ENCODE assay signal across 22 cellular contexts in the genomic region with DNA sequence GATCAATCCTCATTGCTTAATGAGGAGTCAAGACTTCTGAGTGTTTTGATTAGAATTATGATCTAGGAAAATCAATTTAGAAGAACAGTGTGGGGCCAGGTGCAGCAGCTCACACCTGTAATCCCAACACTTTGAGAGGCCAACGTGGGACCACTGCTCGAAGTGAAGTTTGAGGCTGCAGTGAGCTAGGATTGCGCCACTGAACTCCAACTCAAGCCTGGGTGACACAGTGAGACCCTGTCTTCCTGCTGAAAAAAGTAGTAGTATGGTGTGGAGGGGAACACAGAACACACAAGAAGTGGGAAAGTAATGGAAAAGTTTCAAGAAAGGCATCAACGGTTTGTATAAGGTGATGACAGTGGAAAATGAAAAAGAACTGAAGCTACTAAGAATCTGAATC.
"Had no signal": no experiment of that assay in that cellular context is flagged by ENCODE, and none has a peak within 500 bp of the region (broad histone marks: within the 10 kb centered on the region; RNA-seq: fewer than 3 reads in every experiment).

No MANE protein-coding gene starts in this region.

- H3K27ac Mint-ChIP-seq: stimulated activated memory B cell treated with anti-CD40 and anti-IgM and Interleukin-4, amounts not matched to agents 10 μg/mL and 1 μg/mL and 100 μg/mL, for 72 hours; stimulated activated naive CD8-positive, alpha-beta T cell treated with anti-CD3 and anti-CD28 coated beads, Interleukin-15, amount 100 ng/mL, for 72 hours had no signal

- H3K27ac ChIP-seq: spleen, testis, tibial nerve had no signal

- H3K9me3 Mint-ChIP-seq: naive thymus-derived CD4-positive, alpha-beta T cell; stimulated activated memory B cell treated with anti-CD40 and anti-IgM and Interleukin-4, amounts not matched to agents 10 μg/mL and 1 μg/mL and 100 μg/mL, for 72 hours; stimulated activated naive CD8-positive, alpha-beta T cell treated with anti-CD3 and anti-CD28 coated beads, Interleukin-15, amount 100 ng/mL, for 72 hours had no signal

- H3K27me3 ChIP-seq: heart left ventricle, spleen, testis, tibial nerve had no signal

- H3K36me3 ChIP-seq: tibial nerve had no signal

- H3K9me3 ChIP-seq: heart left ventricle, spleen, testis, tibial nerve had no signal

- H3K4me3 ChIP-seq: heart left ventricle, lung, spleen, testis, tibial nerve had no signal

- H3K4me1 ChIP-seq: testis had no signal

- H3K27me3 Mint-ChIP-seq: naive thymus-derived CD4-positive, alpha-beta T cell; stimulated activated memory B cell treated with anti-CD40 and anti-IgM and Interleukin-4, amounts not matched to agents 10 μg/mL and 1 μg/mL and 100 μg/mL, for 72 hours; stimulated activated naive CD8-positive, alpha-beta T cell treated with anti-CD3 and anti-CD28 coated beads, Interleukin-15, amount 100 ng/mL, for 72 hours had no signal

- H3K4me3 Mint-ChIP-seq: stimulated activated memory B cell treated with anti-CD40 and anti-IgM and Interleukin-4, amounts not matched to agents 10 μg/mL and 1 μg/mL and 100 μg/mL, for 72 hours; stimulated activated naive CD8-positive, alpha-beta T cell treated with anti-CD3 and anti-CD28 coated beads, Interleukin-15, amount 100 ng/mL, for 72 hours had no signal

- FAIRE-seq: colon, endothelial cell of umbilical vein had no signal

- DNase-seq: dermis blood vessel endothelial cell; erythroblast; foreskin melanocyte; heart left ventricle; hippocampal formation; left colon; left ventricle myocardium superior; mesendoderm; naive thymus-derived CD4-positive, alpha-beta T cell; posterior cingulate gyrus; retina; spleen; stimulated activated CD4-positive, alpha-beta T cell treated with anti-CD3 and anti-CD28 coated beads, Interleukin-15, amount 100 ng/mL, for 24 hours; stimulated activated CD4-positive, alpha-beta T cell treated with anti-CD3 and anti-CD28 coated beads, Interleukin-1b, Interleukin-23, amount 100 ng/mL, for 48 hours; stimulated activated CD4-positive, alpha-beta T cell treated with anti-CD3 and anti-CD28 coated beads, Interleukin-4, amount 100 ng/mL, for 24 hours; stimulated activated naive CD8-positive, alpha-beta T cell treated with anti-CD3 and anti-CD28 coated beads, Interleukin-15, amount 100 ng/mL, for 72 hours; testis had no signal
